In genomic region chr7:17940302-17941170, GRCh38 we compare ENCODE assay signal across 1 cellular context.
TF ChIP-seq lines count a peak whose summit lies in the region.

Gene SNX13, minus strand, starts transcription at chr7:17940494. Its CDS starts 199 bp downstream, at chr7:17940295.

TF ChIP-seq in K562, 482 proteins besides CTCF, POLR2A, EP300 and RAD21 (continued from another document and continues in another):
- no peak for TF ChIP-seq ZNF407 (IDR thresholded peaks at IDR 0.05; ENCODE audit: low read depth)
- no peak for TF ChIP-seq CHD1 (IDR thresholded peaks at IDR 0.05; ENCODE audit: low read length)
- TF ChIP-seq GTF2A2 (tag; IDR thresholded peaks at IDR 0.05) = no peak
- TF ChIP-seq TOE1 (IDR thresholded peaks at IDR 0.05; ENCODE audit: borderline replicate concordance) = peak; percentile 92
- no peak for TF ChIP-seq TOE1 (CRISPR knock-in tag; IDR thresholded peaks at IDR 0.05; ENCODE audit: borderline replicate concordance, low read depth)
- TF ChIP-seq ARID1B (IDR thresholded peaks at IDR 0.05) = no peak
- peak; percentile 95 for TF ChIP-seq USF2 (CRISPR knock-in tag; IDR thresholded peaks at IDR 0.05)
- TF ChIP-seq ZNF146 (CRISPR knock-in tag; IDR thresholded peaks at IDR 0.05; ENCODE audit: unreplicated experiment) = no peak
- no peak for TF ChIP-seq ARNT (IDR thresholded peaks at IDR 0.05)
- TF ChIP-seq ARID4B (CRISPR knock-in tag; IDR thresholded peaks at IDR 0.05) = no peak
- TF ChIP-seq MXI1 (IDR thresholded peaks at IDR 0.05; ENCODE audit: low read depth, low read length) = no peak
- peak; percentile 66; the same call in 1 of the 2 replicates for TF ChIP-seq TFAP4 (CRISPR knock-in tag; IDR thresholded peaks at IDR 0.05; ENCODE audit: borderline replicate concordance)
- peak; percentile 31 for TF ChIP-seq HMGN3 (IDR thresholded peaks at IDR 0.05; ENCODE audit: borderline replicate concordance, extremely low read depth, insufficient read length, low read depth, low read length)
- TF ChIP-seq NBN (IDR thresholded peaks at IDR 0.05; ENCODE audit: low read depth) = no peak
- no peak for TF ChIP-seq ZNF3 (CRISPR knock-in tag; IDR thresholded peaks at IDR 0.05)
- no peak for TF ChIP-seq BRF1 (IDR thresholded peaks at IDR 0.05; ENCODE audit: borderline replicate concordance, extremely low read depth, insufficient read length)
- TF ChIP-seq CREB3 (tag; conservative IDR thresholded peaks at IDR 0.05; ENCODE audit: low read depth) = no peak
- no peak for TF ChIP-seq U2AF1 (optimal IDR thresholded peaks at IDR 0.05; ENCODE audit: low read depth, low read length)
- no peak for TF ChIP-seq ZNF518B (CRISPR knock-in tag; IDR thresholded peaks at IDR 0.05)
- TF ChIP-seq ZNF512 (tag; IDR thresholded peaks at IDR 0.05) = no peak
- no peak for TF ChIP-seq ZNF174 (CRISPR knock-in tag; IDR thresholded peaks at IDR 0.05)
- TF ChIP-seq RHOXF2B (CRISPR knock-in tag; conservative IDR thresholded peaks at IDR 0.05) = no peak
- peak; percentile 16; the same call in 1 of the 2 replicates for TF ChIP-seq ATF1 (CRISPR knock-in tag; IDR thresholded peaks at IDR 0.05)
- TF ChIP-seq ATF1 (tag; IDR thresholded peaks at IDR 0.05) = peak; percentile 88
- no peak for TF ChIP-seq JUNB (CRISPR knock-in tag; conservative IDR thresholded peaks at IDR 0.05)
- TF ChIP-seq MCM7 (IDR thresholded peaks at IDR 0.05) = no peak
- no peak for TF ChIP-seq ZNF707 (CRISPR knock-in tag; conservative IDR thresholded peaks at IDR 0.05)
- TF ChIP-seq ESRRA (IDR thresholded peaks at IDR 0.05; ENCODE audit: borderline replicate concordance, low read depth) = 0 out of 2 replicates have a peak, but pooled peaks have one; percentile 17
- TF ChIP-seq KDM1A (IDR thresholded peaks at IDR 0.05) = no peak
- no peak for TF ChIP-seq PHF21A (IDR thresholded peaks at IDR 0.05; ENCODE audit: borderline replicate concordance, low read depth)
- peak; percentile 2 for TF ChIP-seq FOS (IDR thresholded peaks at IDR 0.05; ENCODE audit: extremely low read depth, insufficient read length)
- no peak for TF ChIP-seq ADNP (tag; IDR thresholded peaks at IDR 0.05)
- TF ChIP-seq ZZZ3 (IDR thresholded peaks at IDR 0.05) = no peak
- TF ChIP-seq ZBTB43 (CRISPR knock-in tag; IDR thresholded peaks at IDR 0.05) = no peak
- no peak for TF ChIP-seq ZNF239 (CRISPR knock-in tag; IDR thresholded peaks at IDR 0.05)
- no peak for TF ChIP-seq SAFB (IDR thresholded peaks at IDR 0.05; ENCODE audit: borderline replicate concordance, low read depth, low read length)
- no peak for TF ChIP-seq HNRNPH1 (optimal IDR thresholded peaks at IDR 0.05; ENCODE audit: low read depth, low read length)
- TF ChIP-seq ZFP36 (IDR thresholded peaks at IDR 0.05; ENCODE audit: low read depth, low read length, partially characterized antibody) = no peak
- TF ChIP-seq NELFE (IDR thresholded peaks at IDR 0.05; ENCODE audit: insufficient read depth, insufficient read length) = no peak
- no peak for TF ChIP-seq ZNF253 (CRISPR knock-in tag; conservative IDR thresholded peaks at IDR 0.05)
